In the genomic region with DNA sequence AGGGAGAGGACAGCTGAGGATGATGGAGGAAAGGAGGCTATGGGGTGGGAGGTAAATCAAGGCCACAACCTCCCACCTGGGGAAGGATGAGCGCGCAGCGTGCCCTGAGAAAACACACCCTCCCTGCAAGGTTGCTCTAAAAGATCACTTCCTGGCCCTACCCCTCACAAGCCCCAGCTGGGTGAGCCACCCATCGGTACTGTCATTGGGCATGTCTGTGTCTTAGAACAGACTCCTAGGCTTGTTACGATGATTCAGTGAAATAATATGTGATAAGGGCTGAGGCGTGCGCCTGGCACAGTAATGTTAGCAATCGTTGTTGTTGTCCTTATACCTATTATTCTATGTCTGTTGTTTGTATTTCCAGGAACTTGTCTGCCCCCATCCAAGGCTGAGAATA, we compare ENCODE assay signal across 9 cellular contexts.
DNase-seq lines count a peak whose midpoint lies in the region; ATAC-seq and TF ChIP-seq lines count a peak whose summit lies in the region.
"Had no signal": no experiment of that assay in that cellular context is flagged by ENCODE, and none has a peak within 500 bp of the region (broad histone marks: within the 10 kb centered on the region; RNA-seq: fewer than 3 reads in every experiment).

No MANE protein-coding gene starts in this region.

- H3K4me3 ChIP-seq in choroid plexus epithelial cell (ENCODE audit: low read depth, low read length) (no peak overlapping the region), trophoblast cell (ENCODE audit: low read depth, low read length) (no peak overlapping the region), esophagus squamous epithelium (no peak overlapping the region)

- H2BK120ac ChIP-seq in trophoblast cell (ENCODE audit: insufficient read depth, low read length, poor library complexity) = no peak overlapping the region

- no peak overlapping the region for H3K9ac ChIP-seq in trophoblast cell (ENCODE audit: low read length)

- no peaks in the 10 kb centered on the region for H3K36me3 ChIP-seq in trophoblast cell (ENCODE audit: control insufficient read depth in 1 of 2, insufficient read depth in 2 of 2, low read length in 2 of 2)
- no peaks in the 10 kb centered on the region for H3K36me3 ChIP-seq in esophagus squamous epithelium

- H3K4me2 ChIP-seq in trophoblast cell (ENCODE audit: low read length) = no peak overlapping the region

- H4K12ac ChIP-seq in trophoblast cell (ENCODE audit: low read depth, low read length) = no peak overlapping the region

- peaks cover 4% of the 10 kb centered on the region for H3K9me3 ChIP-seq in trophoblast cell (ENCODE audit: insufficient read depth, low read depth, low read length)
- no peaks in the 10 kb centered on the region for H3K9me3 ChIP-seq in esophagus squamous epithelium

- TF ChIP-seq POLR2A in esophagus squamous epithelium (IDR thresholded peaks at IDR 0.05) = no peak

- peak overlapping the region; percentile 71 for H2BK12ac ChIP-seq in trophoblast cell (ENCODE audit: low read length)

- peaks cover 6% of the 10 kb centered on the region for H3K79me1 ChIP-seq in trophoblast cell (ENCODE audit: low read length)

- no peak overlapping the region for H3K27ac ChIP-seq in trophoblast cell (ENCODE audit: low read depth, low read length)
- peak overlapping the region in 2 of 4 donors; percentile 34 to 37 for H3K27ac ChIP-seq in esophagus squamous epithelium

- WGBS in trophoblast cell (ENCODE audit: extremely low coverage, insufficient coverage, insufficient read length) = no CpG with 5 or more reads among the region's 8 CpGs
- WGBS in esophagus squamous epithelium, 2 donors = 36 to 38% methylated on average over 8 of the region's 8 CpGs

- intact Hi-C loops in esophagus squamous epithelium (cut with DNase I) = no loop called here

- ATAC-seq in HG03378 (IDR thresholded peaks at IDR 0.05; ENCODE audit: unreplicated experiment) = no peak

- H2AK5ac ChIP-seq in trophoblast cell (ENCODE audit: low read length) = no peak overlapping the region

- H3K4ac ChIP-seq in trophoblast cell (ENCODE audit: low read depth, low read length) = no peak overlapping the region

- no peak overlapping the region for H3K14ac ChIP-seq in trophoblast cell (ENCODE audit: low read length)

- no peak overlapping the region for H3K18ac ChIP-seq in trophoblast cell (ENCODE audit: low read length)

- H3K79me2 ChIP-seq in trophoblast cell (ENCODE audit: control insufficient read depth, insufficient read depth, low read length, poor library complexity) = no peaks in the 10 kb centered on the region

- no peak overlapping the region for H4K91ac ChIP-seq in trophoblast cell (ENCODE audit: low read depth, low read length)

- TF ChIP-seq CTCF in choroid plexus epithelial cell (conservative IDR thresholded peaks at IDR 0.05; ENCODE audit: low read depth, low read length) (no peak), esophagus squamous epithelium (IDR thresholded peaks at IDR 0.05) (no peak)

- peaks cover 9 to 12% of the 10 kb centered on the region in 2 experiments for H3K4me1 ChIP-seq in trophoblast cell (ENCODE audit: control insufficient read depth in 1 of 2, insufficient read depth in 2 of 2, low read length in 2 of 2)
- peaks cover 2 to 34% (median 5%) of the 10 kb centered on the region in 3 donors for H3K4me1 ChIP-seq in esophagus squamous epithelium

- DNase-seq in EL = peak; percentile 84
- peak; percentile 18 for DNase-seq in RKO (ENCODE audit: low spot score)
- DNase-seq in choroid plexus epithelial cell (ENCODE audit: low read depth) = peak; percentile 61
- DNase-seq in trophoblast cell = peak in 1 of 2 donors; percentile 83
- no peak for DNase-seq in KG1 (lab: John Stamatoyannopoulos, UW)
- no peak for DNase-seq in esophagus squamous epithelium (lab: John Stamatoyannopoulos, UW)
- no peak for DNase-seq in inferior parietal cortex (ENCODE audit: extremely low spot score)
- DNase-seq: NCI-H1092 had no signal

- no peak overlapping the region for H4K8ac ChIP-seq in trophoblast cell (ENCODE audit: low read depth, low read length)

- H3K27me3 ChIP-seq in trophoblast cell (ENCODE audit: insufficient read depth, low read length) = no peaks in the 10 kb centered on the region
- H3K27me3 ChIP-seq in esophagus squamous epithelium = no peaks in the 10 kb centered on the region

- no peak overlapping the region for H2AFZ ChIP-seq in trophoblast cell (ENCODE audit: insufficient read depth, low read length, poor library complexity)

- no peak overlapping the region for H3K23ac ChIP-seq in trophoblast cell (ENCODE audit: low read length)

- no peak overlapping the region for H2BK5ac ChIP-seq in trophoblast cell (ENCODE audit: low read depth, low read length, poor library complexity)

Comparison
In these comparisons a context has a peak if more than half of its experiments do, and no peak if none do; other contexts are left out.
1. DNase-seq: peak in EL (single experiment), RKO (single experiment) and choroid plexus epithelial cell (single experiment); none in KG1 (single experiment), esophagus squamous epithelium (single experiment) and inferior parietal cortex (single experiment).